Comparison of ENCODE assay signal across 8 cellular contexts in the genomic region with DNA sequence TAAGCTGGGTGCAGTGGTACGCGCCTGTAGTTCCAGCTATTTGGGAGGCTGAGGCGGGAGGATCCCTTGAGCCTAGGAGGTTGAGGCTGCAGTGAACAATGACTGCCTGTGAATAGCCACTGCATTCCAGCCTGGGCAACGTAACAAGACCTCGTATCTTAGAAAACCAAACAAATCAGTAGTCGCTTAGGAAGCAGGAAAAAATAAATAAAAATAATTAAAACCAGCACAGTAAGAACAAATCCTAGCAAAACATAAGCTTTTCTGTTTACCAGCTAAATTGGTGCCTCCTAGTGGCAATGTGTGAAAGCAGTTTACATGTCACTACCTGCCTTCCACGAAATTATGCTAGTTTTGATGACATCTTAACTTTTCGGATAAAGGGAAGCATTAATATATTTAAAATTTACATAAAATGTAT. TPM values are rescaled to one million over a fixed set of nuclear protein-coding genes. Genes with fewer than 3 reads are reported as not detected.
DNase-seq lines count a peak whose midpoint lies in the region; ATAC-seq and TF ChIP-seq lines count a peak whose summit lies in the region.

No MANE protein-coding gene starts in this region.

- peaks cover 8% of the 10 kb centered on the region for H3K4me1 ChIP-seq in NT2/D1 (ENCODE audit: insufficient read depth, insufficient read length)
- peaks cover 29% of the 10 kb centered on the region for H3K4me1 ChIP-seq in mucosa of descending colon (ENCODE audit: low read depth)

- intact Hi-C loops in mucosa of descending colon (cut with DNase I, micrococcal nuclease): no loop called here

- no peaks in the 10 kb centered on the region for H3K27me3 ChIP-seq in GM06990 (replicated peaks; ENCODE audit: control insufficient read depth, insufficient read depth, low read length)
- no peaks in the 10 kb centered on the region for H3K27me3 ChIP-seq in NT2/D1 (ENCODE audit: insufficient read depth, insufficient read length)

- H3K36me3 ChIP-seq in GM06990 (ENCODE audit: control insufficient read depth, insufficient read depth, low read length) (peaks cover 12% of the 10 kb centered on the region), NT2/D1 (ENCODE audit: insufficient read depth, insufficient read length, low read length) (peaks cover 63% of the 10 kb centered on the region), mucosa of descending colon (ENCODE audit: low read depth) (no peaks in the 10 kb centered on the region)

- TF ChIP-seq CTCF in 22Rv1 (IDR thresholded peaks at IDR 0.05): peak; percentile 78
- peak; percentile 70 for TF ChIP-seq CTCF in GM06990 (IDR thresholded peaks at IDR 0.05; ENCODE audit: insufficient read depth, low read length, poor library complexity, severe bottlenecking)
- peak; percentile 50 for TF ChIP-seq CTCF in mucosa of descending colon (IDR thresholded peaks at IDR 0.05)

- no peak overlapping the region for H3K9ac ChIP-seq in NT2/D1 (ENCODE audit: insufficient read length, low read depth)

- peak overlapping the region; percentile 91 for H3K27ac ChIP-seq in 22Rv1

- ATAC-seq in mucosa of descending colon: no peak
- ATAC-seq in GM19452 (IDR thresholded peaks at IDR 0.05; ENCODE audit: unreplicated experiment): no peak
- ATAC-seq in GM18502 (IDR thresholded peaks at IDR 0.05; ENCODE audit: poor library complexity, unreplicated experiment): no peak

- no peak for DNase-seq in GM06990 (ENCODE audit: extremely low read depth, insufficient read length)
- no peak for DNase-seq in NT2/D1 (ENCODE audit: low read depth, low spot score)
- DNase-seq in cerebellar cortex (ENCODE audit: low spot score): peak; percentile 52
- peak in 2 of 3 donors; percentile 35 to 64 for DNase-seq in mucosa of descending colon
- DNase-seq in T-helper 9 cell: no peak

- H3K9me3 ChIP-seq in NT2/D1 (ENCODE audit: insufficient read depth, low read length): no peaks in the 10 kb centered on the region; the same call in 1 of the 2 replicates
- no peaks in the 10 kb centered on the region for H3K9me3 ChIP-seq in mucosa of descending colon

- peak overlapping the region; percentile 63 for H3K4me3 ChIP-seq in GM06990 (replicated peaks; ENCODE audit: low read depth, low read length)
- peak overlapping the region; percentile 53 for H3K4me3 ChIP-seq in NT2/D1 (ENCODE audit: insufficient read length, low read depth)
- H3K4me3 ChIP-seq in mucosa of descending colon: no peak overlapping the region

RNA-seq across cellular contexts. Expression of a gene that starts 1.3 kb away (rescaled TPM):
- 1 to 10 TPM; 8.3 to 9.9 (median 8.5) TPM for total RNA-seq in mucosa of descending colon

RNA-seq across cellular contexts. Expression of a gene that starts 11.4 kb away (rescaled TPM):
- total RNA-seq in mucosa of descending colon: 100 to 1,000 TPM in 1 of 3 donors, 10 to 100 TPM in 1, 1 to 10 TPM in 1; 7.8 to 227 (median 26.1) TPM

RNA-seq across cellular contexts. Expression of a gene that starts 18.0 kb away (rescaled TPM):
- total RNA-seq in mucosa of descending colon: under 1 TPM; 0.38 to 0.76 (median 0.53) TPM

RNA-seq across cellular contexts. Expression of a gene that starts 22.3 kb away (rescaled TPM):
- total RNA-seq in mucosa of descending colon: under 1 TPM in 2 of 3 donors, not detected in 1; 0.47 to 0.70 TPM

RNA-seq across cellular contexts. Expression of a gene that starts 32.4 kb away (rescaled TPM):
- total RNA-seq in mucosa of descending colon: under 1 TPM in 1 of 3 donors, not detected in 2; 0.80 TPM

Comparison
In these comparisons a context has a peak if more than half of its experiments do, and no peak if none do; other contexts are left out.
1. DNase-seq: peak in cerebellar cortex (single experiment) and mucosa of descending colon (2 of 3); none in GM06990 (single experiment), NT2/D1 (single experiment) and T-helper 9 cell (single experiment).
2. Peak in every context shown above with its lines, with median percentiles within 50 percentile points of each other: CTCF ChIP-seq.